In the genomic region with DNA sequence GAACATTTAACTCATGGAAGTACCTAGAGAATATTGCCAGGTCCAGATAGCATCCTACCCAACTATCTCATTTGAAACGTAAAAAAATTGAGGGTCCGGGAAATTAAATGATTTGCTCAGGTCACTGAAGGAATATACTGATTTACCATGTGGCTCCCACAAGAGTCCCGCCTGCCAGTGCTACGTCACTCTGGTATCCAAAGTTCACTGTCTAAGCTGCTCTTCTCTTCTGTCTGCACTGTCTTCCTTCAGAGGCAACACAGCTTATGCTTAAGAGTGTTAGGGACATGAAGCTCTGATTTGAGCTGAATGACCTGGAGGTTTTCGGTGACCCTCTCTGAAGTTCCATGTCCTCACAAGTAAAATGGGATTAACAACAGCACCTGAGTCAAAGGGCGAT, we compare ENCODE assay signal across 26 cellular contexts.
"Had no signal": no experiment of that assay in that cellular context is flagged by ENCODE, and none has a peak within 500 bp of the region (broad histone marks: within the 10 kb centered on the region; RNA-seq: fewer than 3 reads in every experiment).

No MANE protein-coding gene starts in this region.

- H3K9me3 ChIP-seq: ascending aorta, SJCRH30 had no signal

- H3K4me1 ChIP-seq: ascending aorta, SJCRH30 had no signal

- H3K27ac Mint-ChIP-seq: activated CD4-positive, alpha-beta T cell treated with anti-CD3 and anti-CD28 coated beads, Interleukin-2, amount 10 ng/mL, durations not matched to agents 7 days and 5 days; activated CD8-positive, alpha-beta T cell treated with anti-CD3 and anti-CD28 coated beads, Interleukin-2, amount 10 ng/mL, durations not matched to agents 7 days and 5 days; activated naive CD4-positive, alpha-beta T cell treated with anti-CD3 and anti-CD28 coated beads, Interleukin-2, amount 50 U/mL, for 24 hours; activated naive CD8-positive, alpha-beta T cell treated with anti-CD3 and anti-CD28 coated beads, Interleukin-2, amount 10 ng/mL, durations not matched to agents 7 days and 5 days; activated T-cell treated with anti-CD3 and anti-CD28 coated beads, Interleukin-2, amount 50 U/mL, for 24 hours; activated T-helper 2 cell treated with anti-CD3 and anti-CD28 coated beads, Interferon-gamma antibody, Interleukin-2, Interleukin-4, amounts not matched to agents 10 μg/mL and 5 μg/mL and 100 μg/mL, durations not matched to agents 14 hours and 24 hours and 36 hours had no signal

- H3K27me3 Mint-ChIP-seq: activated CD4-positive, alpha-beta T cell treated with anti-CD3 and anti-CD28 coated beads, Interleukin-2, amount 10 ng/mL, durations not matched to agents 7 days and 5 days; activated naive CD4-positive, alpha-beta T cell treated with anti-CD3 and anti-CD28 coated beads, Interleukin-2, amount 50 U/mL, for 24 hours; activated naive CD8-positive, alpha-beta T cell treated with anti-CD3 and anti-CD28 coated beads, Interleukin-2, amount 10 ng/mL, durations not matched to agents 7 days and 5 days; activated T-cell treated with anti-CD3 and anti-CD28 coated beads, Interleukin-2, amount 50 U/mL, for 24 hours had no signal

- H3K27ac ChIP-seq: ascending aorta, cardiac muscle cell, SJCRH30, SK-N-MC, WERI-Rb-1 had no signal

- H3K36me3 Mint-ChIP-seq: activated naive CD4-positive, alpha-beta T cell treated with anti-CD3 and anti-CD28 coated beads, Interleukin-2, amount 50 U/mL, for 24 hours; activated naive CD8-positive, alpha-beta T cell treated with anti-CD3 and anti-CD28 coated beads, Interleukin-2, amount 10 ng/mL, durations not matched to agents 7 days and 5 days had no signal

- DNase-seq: activated CD4-positive, alpha-beta T cell treated with anti-CD3 and anti-CD28 coated beads, Interleukin-2, amount 10 ng/mL, durations not matched to agents 7 days and 5 days; activated CD4-positive, alpha-beta T cell treated with anti-CD3 and anti-CD28 coated beads, Interleukin-2, amount 50 U/mL, for 48 hours; activated CD8-positive, alpha-beta T cell treated with anti-CD3 and anti-CD28 coated beads, Interleukin-2, amount 10 ng/mL, durations not matched to agents 7 days and 5 days; activated gamma-delta T cell; activated naive CD4-positive, alpha-beta T cell treated with Interleukin-2 at 50 U/mL for 16 hours; activated naive CD8-positive, alpha-beta T cell treated with anti-CD3 and anti-CD28 coated beads, Interleukin-2, amount 10 ng/mL, durations not matched to agents 7 days and 5 days; activated T-cell treated with anti-CD3 and anti-CD28 coated beads, Interleukin-2, amount 50 U/mL, for 24 hours; amygdala; Karpas-422; NCI-H1105; NCI-H1417 treated with DMSO at 0.1 percent for 48 hours; NCI-H187 treated with DMSO at 0.1 percent for 48 hours; NCI-H2081 treated with DMSO at 0.1 percent for 48 hours; NCI-H446 treated with DMSO at 0.1 percent for 48 hours; NCI-H524; NCI-H69; NK-92 treated with Interleukin-12 subunit alpha and Interleukin-12 subunit beta, amount 100 ng/mL, for 24 hours; SHP77; SJCRH30; T1000; WERI-Rb-1 had no signal

- H3K4me1 Mint-ChIP-seq: activated CD4-positive, alpha-beta T cell treated with anti-CD3 and anti-CD28 coated beads, Interleukin-2, amount 10 ng/mL, durations not matched to agents 7 days and 5 days; activated naive CD4-positive, alpha-beta T cell treated with anti-CD3 and anti-CD28 coated beads, Interleukin-2, amount 50 U/mL, for 24 hours; activated naive CD8-positive, alpha-beta T cell treated with anti-CD3 and anti-CD28 coated beads, Interleukin-2, amount 10 ng/mL, durations not matched to agents 7 days and 5 days had no signal

- H3K9me3 Mint-ChIP-seq: activated CD4-positive, alpha-beta T cell treated with anti-CD3 and anti-CD28 coated beads, Interleukin-2, amount 10 ng/mL, durations not matched to agents 7 days and 5 days; activated naive CD8-positive, alpha-beta T cell treated with anti-CD3 and anti-CD28 coated beads, Interleukin-2, amount 10 ng/mL, durations not matched to agents 7 days and 5 days; activated T-cell treated with anti-CD3 and anti-CD28 coated beads, Interleukin-2, amount 50 U/mL, for 24 hours; activated T-helper 2 cell treated with anti-CD3 and anti-CD28 coated beads, Interferon-gamma antibody, Interleukin-2, Interleukin-4, amounts not matched to agents 10 μg/mL and 5 μg/mL and 100 μg/mL, durations not matched to agents 14 hours and 24 hours and 36 hours had no signal

- H3K4me3 Mint-ChIP-seq: activated CD4-positive, alpha-beta T cell treated with anti-CD3 and anti-CD28 coated beads, Interleukin-2, amount 10 ng/mL, durations not matched to agents 7 days and 5 days; activated CD8-positive, alpha-beta T cell treated with anti-CD3 and anti-CD28 coated beads, Interleukin-2, amount 10 ng/mL, durations not matched to agents 7 days and 5 days; activated naive CD4-positive, alpha-beta T cell treated with anti-CD3 and anti-CD28 coated beads, Interleukin-2, amount 50 U/mL, for 24 hours; activated naive CD8-positive, alpha-beta T cell treated with anti-CD3 and anti-CD28 coated beads, Interleukin-2, amount 10 ng/mL, durations not matched to agents 7 days and 5 days; activated T-cell treated with anti-CD3 and anti-CD28 coated beads, Interleukin-2, amount 50 U/mL, for 24 hours had no signal

- ATAC-seq: activated CD8-positive, alpha-beta T cell treated with anti-CD3 and anti-CD28 coated beads, Interleukin-2, amount 10 ng/mL, durations not matched to agents 7 days and 5 days had no signal

- H3K36me3 ChIP-seq: ascending aorta, cardiac muscle cell, SJCRH30, WERI-Rb-1 had no signal

- H3K27me3 ChIP-seq: ascending aorta, cardiac muscle cell had no signal

- H3K4me3 ChIP-seq: ascending aorta, cardiac muscle cell, SJCRH30, SK-N-MC had no signal
